Comparison of ENCODE assay signal across 10 cellular contexts in the genomic region with DNA sequence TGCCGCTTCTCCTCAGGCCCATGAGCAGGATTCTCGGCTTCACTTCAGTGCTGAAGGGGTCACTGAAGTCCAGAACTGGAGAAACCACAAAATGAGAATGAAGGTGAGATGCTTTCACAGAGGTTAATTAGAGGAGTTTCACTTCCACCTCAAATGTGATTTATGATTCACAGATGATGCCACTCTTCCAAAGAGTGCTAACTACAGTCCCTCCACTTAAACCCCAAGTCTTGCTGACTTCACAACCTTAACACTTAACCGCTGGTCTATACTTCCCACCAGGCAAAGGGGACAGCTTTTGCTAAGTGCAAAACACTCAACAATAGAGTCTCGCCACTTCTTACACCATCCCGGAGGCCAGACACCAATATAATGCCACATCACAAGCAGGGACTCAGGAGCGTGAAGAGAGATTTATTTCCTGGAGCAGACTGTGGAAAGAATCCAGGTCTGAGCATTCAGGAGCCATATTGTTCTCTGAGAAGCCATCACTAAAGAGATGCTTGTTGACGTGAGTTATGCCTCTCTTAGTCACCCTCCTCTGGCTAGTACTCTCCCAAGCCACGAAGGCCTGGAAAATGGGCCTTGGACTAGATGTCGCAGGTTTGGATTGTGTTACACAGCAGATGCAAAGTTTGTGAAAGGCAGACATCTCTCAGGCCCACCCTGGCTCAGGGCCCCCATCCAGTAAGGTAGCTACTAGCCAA. TPM values are rescaled to one million over a fixed set of nuclear protein-coding genes. Genes with fewer than 3 reads are reported as not detected.
DNase-seq lines count a peak whose midpoint lies in the region; ATAC-seq and TF ChIP-seq lines count a peak whose summit lies in the region.
"Had no signal": no experiment of that assay in that cellular context is flagged by ENCODE, and none has a peak within 500 bp of the region (broad histone marks: within the 10 kb centered on the region; RNA-seq: fewer than 3 reads in every experiment).

No MANE protein-coding gene starts in this region.

- ATAC-seq in activated CD4-positive, alpha-beta T cell treated with anti-CD3 and anti-CD28 coated beads for 36 hours, result peak; percentile 39
- peak; percentile 91 for ATAC-seq in HG02840 (IDR thresholded peaks at IDR 0.05; ENCODE audit: low FRiP score, unreplicated experiment)
- peak; percentile 76 for ATAC-seq in stimulated activated naive CD8-positive, alpha-beta T cell treated with anti-CD3 and anti-CD28 coated beads, Interleukin-15, amount 100 ng/mL, for 72 hours

- no peaks in the 10 kb centered on the region for H3K9me2 ChIP-seq in MM.1S (replicated peaks; ENCODE audit: insufficient read depth, low read length)

- H3K9ac ChIP-seq in MM.1S (ENCODE audit: low read length), result no peak overlapping the region

- no peaks in the 10 kb centered on the region for H3K9me3 ChIP-seq in MM.1S (replicated peaks; ENCODE audit: insufficient read depth, low read length)
- H3K9me3 ChIP-seq: SJCRH30 had no signal

- H3K27me3 ChIP-seq in MM.1S (replicated peaks; ENCODE audit: insufficient read depth, low read length), result no peaks in the 10 kb centered on the region
- H3K27me3 ChIP-seq: SJCRH30 had no signal

- H3F3A ChIP-seq in MM.1S (ENCODE audit: insufficient read depth, low read length), result peaks cover 10% of the 10 kb centered on the region; the same call in 1 of the 2 replicates

- peaks cover 36% of the 10 kb centered on the region for H3K4me1 ChIP-seq in MM.1S (ENCODE audit: low read length)

- H4K20me1 ChIP-seq in MM.1S (ENCODE audit: insufficient read depth, low read length), result no peaks in the 10 kb centered on the region

- H3K4me1 Mint-ChIP-seq in activated CD4-positive, alpha-beta T cell treated with anti-CD3 and anti-CD28 coated beads for 36 hours, result peaks cover 10% of the 10 kb centered on the region
- peaks cover 6% of the 10 kb centered on the region for H3K4me1 Mint-ChIP-seq in stimulated activated naive CD8-positive, alpha-beta T cell treated with anti-CD3 and anti-CD28 coated beads, Interleukin-15, amount 100 ng/mL, for 72 hours
- no peaks in the 10 kb centered on the region for H3K4me1 Mint-ChIP-seq in mesothelial cell of epicardium

- intact Hi-C loops in activated CD4-positive, alpha-beta T cell treated with anti-CD3 and anti-CD28 coated beads for 36 hours (cut with DNase I, micrococcal nuclease), result no loop called here

- no peak overlapping the region for H2AFZ ChIP-seq in MM.1S (ENCODE audit: low read length)

- H3K4me3 Mint-ChIP-seq in activated CD4-positive, alpha-beta T cell treated with anti-CD3 and anti-CD28 coated beads for 36 hours, result no peak overlapping the region
- no peak overlapping the region for H3K4me3 Mint-ChIP-seq in stimulated activated naive CD8-positive, alpha-beta T cell treated with anti-CD3 and anti-CD28 coated beads, Interleukin-15, amount 100 ng/mL, for 72 hours
- H3K4me3 Mint-ChIP-seq in mesothelial cell of epicardium, result no peak overlapping the region

- peak overlapping the region; percentile 50 for H3K4me2 ChIP-seq in MM.1S (ENCODE audit: low read depth, low read length)

- no peaks in the 10 kb centered on the region for H3K27me3 Mint-ChIP-seq in activated CD4-positive, alpha-beta T cell treated with anti-CD3 and anti-CD28 coated beads for 36 hours
- no peaks in the 10 kb centered on the region for H3K27me3 Mint-ChIP-seq in stimulated activated naive CD8-positive, alpha-beta T cell treated with anti-CD3 and anti-CD28 coated beads, Interleukin-15, amount 100 ng/mL, for 72 hours
- no peaks in the 10 kb centered on the region for H3K27me3 Mint-ChIP-seq in mesothelial cell of epicardium (ENCODE audit: low read depth)

- peak overlapping the region; percentile 32; the same call in 1 of the 2 replicates for H3K27ac ChIP-seq in MM.1S (ENCODE audit: low read length)
- H3K27ac ChIP-seq: SJCRH30 had no signal

- H3K4me3 ChIP-seq in MM.1S (ENCODE audit: low read length), result no peak overlapping the region
- H3K4me3 ChIP-seq: SJCRH30 had no signal

- POLR2A ChIA-PET in activated CD4-positive, alpha-beta T cell treated with anti-CD3 and anti-CD28 coated beads for 36 hours (lab: Charles Lee), result no interaction called here

- DNase-seq in activated CD4-positive, alpha-beta T cell treated with anti-CD3 and anti-CD28 coated beads for 36 hours, result no peak
- DNase-seq in activated CD4-positive, alpha-beta T cell treated with anti-CD3 and anti-CD28 coated beads, Interleukin-2, amount 50 U/mL, for 48 hours, result no peak
- DNase-seq in MM.1S (peak; percentile 79), mesothelial cell of epicardium (ENCODE audit: low spot score in 2 of 2, unreplicated experiment in 2 of 2) (no peak), superior temporal gyrus (ENCODE audit: extremely low spot score) (no peak), CD1c-positive myeloid dendritic cell (ENCODE audit: extremely low spot score) (no peak)
- DNase-seq in stimulated activated naive CD8-positive, alpha-beta T cell treated with anti-CD3 and anti-CD28 coated beads, Interleukin-15, amount 100 ng/mL, for 72 hours, result no peak
- DNase-seq: SJCRH30; stimulated activated CD8-positive, alpha-beta memory T cell treated with anti-CD3 and anti-CD28 coated beads, Interleukin-4, amount 100 ng/mL, for 48 hours had no signal

- TF ChIP-seq CTCF in MM.1S (IDR thresholded peaks at IDR 0.05; ENCODE audit: low read length) (no peak), mesothelial cell of epicardium (IDR thresholded peaks at IDR 0.05; ENCODE audit: unreplicated experiment) (no peak)

- 0 out of 2 replicates have a peak, but pooled peaks cover 5% of the 10 kb centered on the region for H3K36me3 ChIP-seq in MM.1S (replicated peaks; ENCODE audit: insufficient read depth, low read length)

- no peaks in the 10 kb centered on the region for H3K9me3 Mint-ChIP-seq in activated CD4-positive, alpha-beta T cell treated with anti-CD3 and anti-CD28 coated beads for 36 hours (ENCODE audit: low read depth)
- H3K9me3 Mint-ChIP-seq in stimulated activated naive CD8-positive, alpha-beta T cell treated with anti-CD3 and anti-CD28 coated beads, Interleukin-15, amount 100 ng/mL, for 72 hours, result peaks cover 0 to 7% of the 10 kb centered on the region in 2 donors
- no peaks in the 10 kb centered on the region for H3K9me3 Mint-ChIP-seq in mesothelial cell of epicardium

- H3K27ac Mint-ChIP-seq in activated CD4-positive, alpha-beta T cell treated with anti-CD3 and anti-CD28 coated beads for 36 hours, result no peak overlapping the region
- peak overlapping the region in 1 of 2 donors; percentile 7 for H3K27ac Mint-ChIP-seq in stimulated activated naive CD8-positive, alpha-beta T cell treated with anti-CD3 and anti-CD28 coated beads, Interleukin-15, amount 100 ng/mL, for 72 hours
- no peak overlapping the region for H3K27ac Mint-ChIP-seq in mesothelial cell of epicardium

- H3K36me3 Mint-ChIP-seq in activated CD4-positive, alpha-beta T cell treated with anti-CD3 and anti-CD28 coated beads for 36 hours (ENCODE audit: low read depth), result peaks cover 8% of the 10 kb centered on the region
- no peaks in the 10 kb centered on the region for H3K36me3 Mint-ChIP-seq in mesothelial cell of epicardium

- CTCF ChIA-PET in activated CD4-positive, alpha-beta T cell treated with anti-CD3 and anti-CD28 coated beads for 36 hours (lab: Charles Lee), result interaction anchor here (0.7 kb wide), 1 partner anchor 26 kb away, joined by 3 read pairs; no protein-coding TSS in a partner anchor

- H3K79me2 ChIP-seq in MM.1S (ENCODE audit: low read length), result peaks cover 77% of the 10 kb centered on the region

RNA-seq across cellular contexts. Expression of gene RRAGD, which starts 24.4 kb away (rescaled TPM):
- total RNA-seq in activated CD4-positive, alpha-beta T cell treated with anti-CD3 and anti-CD28 coated beads for 36 hours, result 10 to 100 TPM; 19.6 to 20.1 TPM
- 5.6 to 6.9 TPM (median 5.6 TPM) in 3 replicates for total RNA-seq in mesothelial cell of epicardium

RNA-seq across cellular contexts. Expression of gene UBE2J1, which starts 35.1 kb away (rescaled TPM):
- 10 to 100 TPM; 18.7 to 21.7 TPM for total RNA-seq in activated CD4-positive, alpha-beta T cell treated with anti-CD3 and anti-CD28 coated beads for 36 hours
- total RNA-seq in mesothelial cell of epicardium, result 32.2 to 35.0 TPM (median 34.2 TPM) in 3 replicates

RNA-seq across cellular contexts. Expression of gene ANKRD6, which starts 45.3 kb away (rescaled TPM):
- total RNA-seq in activated CD4-positive, alpha-beta T cell treated with anti-CD3 and anti-CD28 coated beads for 36 hours, result 1 to 10 TPM; 2.8 to 2.9 TPM
- total RNA-seq in mesothelial cell of epicardium, result 41.0 to 44.9 TPM (median 43.5 TPM) in 3 replicates

Comparison
In these comparisons a context has a peak if more than half of its experiments do, and no peak if none do; other contexts are left out.
1. ATAC-seq: peak in every context shown above with its lines; median percentile 91 in HG02840; 76 in stimulated activated naive CD8-positive, alpha-beta T cell treated with anti-CD3 and anti-CD28 coated beads, Interleukin-15, amount 100 ng/mL, for 72 hours; 39 in activated CD4-positive, alpha-beta T cell treated with anti-CD3 and anti-CD28 coated beads for 36 hours.
2. RNA of gene ANKRD6, which starts 45.3 kb away (total RNA-seq): 41.0 to 44.9 TPM in mesothelial cell of epicardium; 2.8 to 2.9 TPM in activated CD4-positive, alpha-beta T cell treated with anti-CD3 and anti-CD28 coated beads for 36 hours; every median in the first group is over 10 times any median in the second.